ENCODE assay signal across 2 cellular contexts in genomic region chr7:974820-975681, GRCh38.
TF ChIP-seq lines count a peak whose summit lies in the region.

Gene COX19 (minus strand): TSS chr7:975549. CDS start chr7:975509, 40 bp downstream.

TF ChIP-seq in A549, 52 proteins besides CTCF, POLR2A, EP300 and RAD21 (continued from another document):
- peak; percentile 24; the same call in 1 of the 2 replicates for TF ChIP-seq E2F6 (IDR thresholded peaks at IDR 0.05; ENCODE audit: borderline replicate concordance, low read depth)
- no peak for TF ChIP-seq RARB (CRISPR knock-in tag; IDR thresholded peaks at IDR 0.05)
- TF ChIP-seq SREBF2 (IDR thresholded peaks at IDR 0.05): no peak
- no peak for TF ChIP-seq CHD2 (IDR thresholded peaks at IDR 0.05; ENCODE audit: low read length, partially characterized antibody)
- peak in 1 of 2 experiments; percentile 94; a peak in 3 of 5 replicates for TF ChIP-seq JUN (IDR thresholded peaks at IDR 0.05)
- TF ChIP-seq HES2 (IDR thresholded peaks at IDR 0.05): no peak
- TF ChIP-seq RFX5 (IDR thresholded peaks at IDR 0.05): no peak
- TF ChIP-seq HMGXB4 (CRISPR knock-in tag; IDR thresholded peaks at IDR 0.05; ENCODE audit: borderline replicate concordance): peak; percentile 25; the same call in 1 of the 2 replicates
- TF ChIP-seq ZC3H11A (IDR thresholded peaks at IDR 0.05): no peak
- TF ChIP-seq FOSB (CRISPR knock-in tag; IDR thresholded peaks at IDR 0.05): no peak
- no peak for TF ChIP-seq CBX2 (IDR thresholded peaks at IDR 0.05; ENCODE audit: borderline replicate concordance, low read depth)
- TF ChIP-seq ESRRA (IDR thresholded peaks at IDR 0.05; ENCODE audit: borderline replicate concordance, low read length): no peak
- no peak for TF ChIP-seq JUNB (IDR thresholded peaks at IDR 0.05)
- TF ChIP-seq USF2 (IDR thresholded peaks at IDR 0.05): no peak
- TF ChIP-seq NR3C1 (IDR thresholded peaks at IDR 0.05): no peak
- no peak for TF ChIP-seq HOXB13 (CRISPR knock-in tag; IDR thresholded peaks at IDR 0.05; ENCODE audit: low read depth)
- no peak for TF ChIP-seq POLR2AphosphoS2 (conservative IDR thresholded peaks at IDR 0.05; ENCODE audit: low read length)
- TF ChIP-seq GATA3 (IDR thresholded peaks at IDR 0.05; ENCODE audit: borderline replicate concordance): no peak
- TF ChIP-seq EHMT2 (IDR thresholded peaks at IDR 0.05; ENCODE audit: low read depth): no peak
- no peak for TF ChIP-seq EHF (CRISPR knock-in tag; IDR thresholded peaks at IDR 0.05)
- TF ChIP-seq FOSL2 (IDR thresholded peaks at IDR 0.05): no peak
- TF ChIP-seq FOSL2 (CRISPR knock-in tag; IDR thresholded peaks at IDR 0.05): peak; percentile 31; the same call in 1 of the 2 replicates
- TF ChIP-seq FOXS1 (CRISPR knock-in tag; IDR thresholded peaks at IDR 0.05): no peak
- no peak for TF ChIP-seq BHLHE40 (IDR thresholded peaks at IDR 0.05; ENCODE audit: low read depth, low read length)
- TF ChIP-seq BCL3 (IDR thresholded peaks at IDR 0.05): 0 out of 3 replicates have a peak, but pooled peaks have one; percentile 36
- TF ChIP-seq KDM1A (IDR thresholded peaks at IDR 0.05; ENCODE audit: low read depth): no peak
- TF ChIP-seq CHD4 (IDR thresholded peaks at IDR 0.05; ENCODE audit: borderline replicate concordance): no peak
- 0 out of 2 replicates have a peak, but pooled peaks have one; percentile 25 for TF ChIP-seq ATOH8 (CRISPR knock-in tag; IDR thresholded peaks at IDR 0.05; ENCODE audit: low read depth)
- TF ChIP-seq PHF8 (IDR thresholded peaks at IDR 0.05; ENCODE audit: borderline replicate concordance, low read depth): peak; percentile 90; the same call in 1 of the 2 replicates
TF ChIP-seq in A549: peak in this region for 10.

TF ChIP-seq in WTC11, 78 proteins besides CTCF, POLR2A, EP300 and RAD21 (continued from another document and continues in another):
- TF ChIP-seq FOXP4 (CRISPR knock-in tag; IDR thresholded peaks at IDR 0.05) (0 out of 2 replicates have a peak, but pooled peaks have one; percentile 52), FOXP1 (CRISPR knock-in tag; IDR thresholded peaks at IDR 0.05; ENCODE audit: borderline replicate concordance) (peak; percentile 52; the same call in 1 of the 2 replicates), ZNF281 (CRISPR knock-in tag; IDR thresholded peaks at IDR 0.05) (no peak), PRDM15 (CRISPR knock-in tag; IDR thresholded peaks at IDR 0.05) (no peak), HMGXB4 (CRISPR knock-in tag; IDR thresholded peaks at IDR 0.05) (peak; percentile 62; the same call in 1 of the 2 replicates), CBFB (CRISPR knock-in tag; IDR thresholded peaks at IDR 0.05; ENCODE audit: low read depth) (no peak), NR3C1 (CRISPR knock-in tag; conservative IDR thresholded peaks at IDR 0.05; ENCODE audit: low read depth) (0 out of 2 replicates have a peak, but pooled peaks have one; percentile 63), TCF7 (CRISPR knock-in tag; IDR thresholded peaks at IDR 0.05; ENCODE audit: low read depth) (no peak), STAT6 (CRISPR knock-in tag; conservative IDR thresholded peaks at IDR 0.05; ENCODE audit: low read depth) (no peak), ZMAT4 (CRISPR knock-in tag; IDR thresholded peaks at IDR 0.05) (no peak), E2F5 (CRISPR knock-in tag; IDR thresholded peaks at IDR 0.05) (no peak), IRF1 (CRISPR knock-in tag; IDR thresholded peaks at IDR 0.05) (0 out of 2 replicates have a peak, but pooled peaks have one; percentile 61), E2F1 (CRISPR knock-in tag; IDR thresholded peaks at IDR 0.05) (no peak), SP1 (CRISPR knock-in tag; conservative IDR thresholded peaks at IDR 0.05) (peak; percentile 86), ZNF671 (CRISPR knock-in tag; IDR thresholded peaks at IDR 0.05) (no peak), E2F4 (CRISPR knock-in tag; IDR thresholded peaks at IDR 0.05; ENCODE audit: borderline replicate concordance, low read depth) (no peak), ZNF121 (CRISPR knock-in tag; IDR thresholded peaks at IDR 0.05) (no peak), FOXK1 (CRISPR knock-in tag; IDR thresholded peaks at IDR 0.05) (peak; percentile 91), TP53 (CRISPR knock-in tag; IDR thresholded peaks at IDR 0.05) (peak; percentile 75; the same call in 1 of the 2 replicates), ATF6 (CRISPR knock-in tag; IDR thresholded peaks at IDR 0.05) (no peak)
